Comparison of ENCODE assay signal across 8 cellular contexts in the genomic region with DNA sequence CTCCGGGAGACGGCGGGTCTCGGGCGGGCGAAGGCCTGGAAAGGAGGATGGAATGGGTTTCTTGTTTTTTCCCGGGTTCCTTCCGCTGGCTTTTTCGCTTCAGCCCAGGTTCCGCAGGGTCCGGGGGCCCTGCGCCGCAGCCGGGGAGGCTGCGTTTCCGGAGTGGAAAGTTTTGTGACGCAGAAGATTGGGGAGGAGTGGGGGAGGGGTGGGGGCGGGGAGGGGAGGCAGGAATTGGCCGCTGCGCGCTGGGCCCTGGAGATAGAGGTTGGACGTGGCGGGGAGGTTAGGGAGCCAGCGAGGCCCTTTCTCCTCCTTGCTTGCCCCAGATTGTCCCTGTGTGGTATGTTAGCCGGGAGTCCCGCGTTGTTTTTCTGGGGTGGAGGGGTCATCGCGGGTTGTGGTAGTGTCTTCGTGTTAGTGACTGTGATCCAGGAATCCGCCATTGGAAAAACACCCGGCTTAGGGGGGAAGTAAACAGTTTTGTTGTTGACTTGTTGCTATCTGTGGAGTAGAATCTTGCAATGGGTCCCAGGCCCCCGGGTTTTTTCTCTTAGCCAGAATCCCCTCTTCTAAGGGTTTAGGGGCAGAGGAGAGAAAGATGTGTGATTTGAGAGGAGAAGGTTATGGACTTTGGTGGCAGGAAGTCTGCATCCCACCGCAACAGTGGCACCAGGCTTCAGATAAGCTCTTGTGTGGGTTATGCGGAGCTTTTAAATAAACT. TPM values are rescaled to one million over a fixed set of nuclear protein-coding genes. Genes with fewer than 3 reads are reported as not detected.
DNase-seq lines count a peak whose midpoint lies in the region; ATAC-seq, FAIRE-seq and TF ChIP-seq lines count a peak whose summit lies in the region.

No MANE protein-coding gene starts in this region.

- no peak for TF ChIP-seq CTCF in VCaP (conservative IDR thresholded peaks at IDR 0.05)
- no peak for TF ChIP-seq CTCF in bronchial epithelial cell (IDR thresholded peaks at IDR 0.05; ENCODE audit: insufficient read depth, low read length, severe bottlenecking)

- peak overlapping the region; percentile 90 for H3K4me3 ChIP-seq in bronchial epithelial cell (ENCODE audit: low read depth, low read length)

- FAIRE-seq in bronchial epithelial cell (lab: Jason Lieb, UNC), result no peak

- peaks cover 1% of the 10 kb centered on the region for H3K36me3 ChIP-seq in bronchial epithelial cell (ENCODE audit: control insufficient read depth, insufficient read depth, low read length)

- H3K27me3 ChIP-seq in bronchial epithelial cell (ENCODE audit: control insufficient read depth, insufficient read depth, low read length) (no peaks in the 10 kb centered on the region), layer of hippocampus (ENCODE audit: control insufficient read depth, insufficient read depth, low read length) (no peaks in the 10 kb centered on the region)

- DNase-seq in NCI-H1105 treated with DMSO at 0.1 percent for 48 hours (lab: John Stamatoyannopoulos, UW) (peak; percentile 23), NCI-H1105 (lab: John Stamatoyannopoulos, UW) (no peak), bronchial epithelial cell (ENCODE audit: low read depth) (no peak)
- peak; percentile 55 for DNase-seq in stimulated activated CD4-positive, alpha-beta T cell treated with anti-CD3 and anti-CD28 coated beads, Interleukin-1b, Interleukin-23, amount 100 ng/mL, for 48 hours

- ATAC-seq in HG03520 (IDR thresholded peaks at IDR 0.05; ENCODE audit: unreplicated experiment) (peak; percentile 1), GM18517 (IDR thresholded peaks at IDR 0.05; ENCODE audit: unreplicated experiment) (no peak)

- peak overlapping the region; percentile 98 for H3K27ac ChIP-seq in VCaP
- peak overlapping the region; percentile 100 for H3K27ac ChIP-seq in layer of hippocampus (ENCODE audit: low read depth, low read length)

RNA-seq across cellular contexts. Expression of a gene that starts 1.1 kb away (rescaled TPM):
- total RNA-seq in bronchial epithelial cell, result 239 and 395 TPM in 2 replicates

Comparison
In these comparisons a context has a peak if more than half of its experiments do, and no peak if none do; other contexts are left out.
1. DNase-seq: peak in NCI-H1105 treated with DMSO at 0.1 percent for 48 hours (single experiment) and stimulated activated CD4-positive, alpha-beta T cell treated with anti-CD3 and anti-CD28 coated beads, Interleukin-1b, Interleukin-23, amount 100 ng/mL, for 48 hours (single experiment); none in NCI-H1105 (single experiment) and bronchial epithelial cell (single experiment).